10 cellular contexts compared by ENCODE assay signal in genomic region chr22:24482586-24482985, GRCh38. TPM values are rescaled to one million over a fixed set of nuclear protein-coding genes. Genes with fewer than 3 reads are reported as not detected.
DNase-seq lines count a peak whose midpoint lies in the region; FAIRE-seq and TF ChIP-seq lines count a peak whose summit lies in the region.
"Had no signal": no experiment of that assay in that cellular context is flagged by ENCODE, and none has a peak within 500 bp of the region (broad histone marks: within the 10 kb centered on the region; RNA-seq: fewer than 3 reads in every experiment).

No MANE protein-coding gene starts in this region.

- in situ Hi-C loops in transverse colon (cut with MboI; ENCODE audit: low pct_ligation_motif_present in 1 of 4, low pct_unique_long_range_greater_than_20kb in 1 of 4, low sequenced_read_pairs in 3 of 4): no loop called here

- no peak for TF ChIP-seq CTCF in transverse colon (IDR thresholded peaks at IDR 0.05)

- H3K4me3 ChIP-seq in effector memory CD4-positive, alpha-beta T cell (ENCODE audit: insufficient read depth, low read depth, low read length, poor library complexity, severe bottlenecking): no peak overlapping the region
- no peak overlapping the region for H3K4me3 ChIP-seq in transverse colon

- no peaks in the 10 kb centered on the region for H3K4me1 ChIP-seq in effector memory CD4-positive, alpha-beta T cell (ENCODE audit: control insufficient read depth, insufficient read depth, low read length, poor library complexity, severe bottlenecking)
- H3K4me1 ChIP-seq in transverse colon: peaks cover 0 to 11% (median 4%) of the 10 kb centered on the region in 4 donors

- no peaks in the 10 kb centered on the region for H3K27me3 ChIP-seq in effector memory CD4-positive, alpha-beta T cell (replicated peaks; ENCODE audit: control insufficient read depth, insufficient read depth, low read length, poor library complexity, severe bottlenecking)
- H3K27me3 ChIP-seq in transverse colon: no peaks in the 10 kb centered on the region

- no peaks in the 10 kb centered on the region for H3K36me3 ChIP-seq in effector memory CD4-positive, alpha-beta T cell (ENCODE audit: control insufficient read depth, insufficient read depth, low read length)
- no peaks in the 10 kb centered on the region for H3K36me3 ChIP-seq in transverse colon

- WGBS in transverse colon (ENCODE audit: low coverage in 1 of 2), 2 donors: 33 to 40% methylated on average over 2 to 3 of the region's 3 CpGs

- no peaks in the 10 kb centered on the region for H3K9me3 ChIP-seq in effector memory CD4-positive, alpha-beta T cell (ENCODE audit: control insufficient read depth, low read length)
- H3K9me3 ChIP-seq in transverse colon: no peaks in the 10 kb centered on the region

- no peak for TF ChIP-seq EP300 in transverse colon (IDR thresholded peaks at IDR 0.05; ENCODE audit: low read depth)

- no peak for TF ChIP-seq POLR2A in erythroblast (IDR thresholded peaks at IDR 0.05; ENCODE audit: low read length)
- TF ChIP-seq POLR2A in transverse colon (IDR thresholded peaks at IDR 0.05): no peak

- peak; percentile 4 for DNase-seq in NCI-H2107 treated with DMSO at 0.1 percent for 48 hours (lab: John Stamatoyannopoulos, UW; ENCODE audit: unreplicated experiment)
- DNase-seq in NCI-H2107 (lab: John Stamatoyannopoulos, UW): no peak
- DNase-seq in NOMO-1 treated with DMSO at 0.1 percent for 48 hours (lab: John Stamatoyannopoulos, UW; ENCODE audit: unreplicated experiment): peak; percentile 97
- peak; percentile 20 to 42 for DNase-seq in erythroblast (lab: John Stamatoyannopoulos, UW)
- DNase-seq in stromal cell of bone marrow (ENCODE audit: low read depth): peak; percentile 56
- DNase-seq in effector memory CD4-positive, alpha-beta T cell: no peak
- no peak for DNase-seq in transverse colon
- no peak for DNase-seq in frontal cortex (ENCODE audit: low spot score in 2 of 2)
- DNase-seq: central memory CD4-positive, alpha-beta T cell had no signal

- FAIRE-seq in frontal cortex (lab: Jason Lieb, UNC): no peak

- intact Hi-C loops in transverse colon (cut with DNase I; ENCODE audit: low total_unique reads): no loop called here

- no peak overlapping the region for H3K27ac ChIP-seq in effector memory CD4-positive, alpha-beta T cell (ENCODE audit: insufficient read depth, low read length, poor library complexity, severe bottlenecking)
- H3K27ac ChIP-seq in transverse colon: no peak overlapping the region

RNA-seq across cellular contexts. Expression of gene UPB1, which starts 12.5 kb away (rescaled TPM):
- total RNA-seq in transverse colon (under 1 TPM in 1 of 4 donors, not detected in 3; 0.32 TPM), frontal cortex (0.41 TPM)
- total RNA-seq: myocyte had no signal

RNA-seq across cellular contexts. Expression of gene ADORA2A, which starts 55.2 kb away (rescaled TPM):
- total RNA-seq in transverse colon: 1 to 10 TPM in 3 of 4 donors, not detected in 1; 3.0 to 6.2 (median 3.0) TPM
- 6.5 TPM for total RNA-seq in frontal cortex

Comparison
In these comparisons a context has a peak if more than half of its experiments do, and no peak if none do; other contexts are left out.
1. DNase-seq: peak in NCI-H2107 treated with DMSO at 0.1 percent for 48 hours (single experiment), NOMO-1 treated with DMSO at 0.1 percent for 48 hours (single experiment), erythroblast (2 of 2) and stromal cell of bone marrow (single experiment); none in NCI-H2107 (single experiment), effector memory CD4-positive, alpha-beta T cell (0 of 3), transverse colon (single experiment) and frontal cortex (0 of 2).